8 cellular contexts compared by ENCODE assay signal in genomic region chr13:49246850-49247721, GRCh38. TPM values are rescaled to one million over a fixed set of nuclear protein-coding genes. Genes with fewer than 3 reads are reported as not detected.
DNase-seq lines count a peak whose midpoint lies in the region; ATAC-seq and TF ChIP-seq lines count a peak whose summit lies in the region.

No MANE protein-coding gene starts in this region.

- no peaks in the 10 kb centered on the region for H3K36me3 ChIP-seq in iPS-20b (ENCODE audit: insufficient read depth, low read depth, low read length)

- no peak overlapping the region for H3K27ac ChIP-seq in iPS-20b (ENCODE audit: low read length)

- peaks cover 6% of the 10 kb centered on the region for H3K4me1 ChIP-seq in iPS-20b (ENCODE audit: insufficient read depth, low read length)

- H3K36me3 Mint-ChIP-seq in activated T-cell treated with anti-CD3 and anti-CD28 coated beads, Interleukin-2, amount 50 U/mL, for 24 hours (ENCODE audit: low read depth): peaks cover 41% of the 10 kb centered on the region
- H3K36me3 Mint-ChIP-seq in activated naive CD8-positive, alpha-beta T cell treated with anti-CD3 and anti-CD28 coated beads, Interleukin-2, amount 10 ng/mL, durations not matched to agents 7 days and 5 days: peaks cover 8% of the 10 kb centered on the region

- peak; percentile 32 for ATAC-seq in HG03139 (IDR thresholded peaks at IDR 0.05; ENCODE audit: unreplicated experiment)
- peak; percentile 18 for ATAC-seq in activated naive CD8-positive, alpha-beta T cell treated with anti-CD3 and anti-CD28 coated beads, Interleukin-2, amount 10 ng/mL, durations not matched to agents 7 days and 5 days (ENCODE audit: low read depth)
- ATAC-seq in stimulated activated naive CD8-positive, alpha-beta T cell treated with anti-CD3 and anti-CD28 coated beads, Interleukin-15, amount 100 ng/mL, for 72 hours: peak; percentile 35

- peak overlapping the region; percentile 73 for H3K4me3 ChIP-seq in iPS-20b (ENCODE audit: low read length)

- peak overlapping the region; percentile 95 for H3K4me3 Mint-ChIP-seq in activated T-cell treated with anti-CD3 and anti-CD28 coated beads, Interleukin-2, amount 50 U/mL, for 24 hours
- peak overlapping the region; percentile 97 for H3K4me3 Mint-ChIP-seq in activated naive CD8-positive, alpha-beta T cell treated with anti-CD3 and anti-CD28 coated beads, Interleukin-2, amount 10 ng/mL, durations not matched to agents 7 days and 5 days
- peak overlapping the region; percentile 97 to 99 for H3K4me3 Mint-ChIP-seq in stimulated activated naive CD8-positive, alpha-beta T cell treated with anti-CD3 and anti-CD28 coated beads, Interleukin-15, amount 100 ng/mL, for 72 hours

- no peak for DNase-seq in activated T-cell treated with anti-CD3 and anti-CD28 coated beads, Interleukin-2, amount 50 U/mL, for 24 hours
- DNase-seq in activated T-cell treated with anti-CD3 and anti-CD28 coated beads for 4 hours (no peak), COLO829 (ENCODE audit: low spot score) (no peak), GM20000 (ENCODE audit: low spot score) (no peak)
- DNase-seq in activated naive CD8-positive, alpha-beta T cell treated with anti-CD3 and anti-CD28 coated beads, Interleukin-2, amount 10 ng/mL, durations not matched to agents 7 days and 5 days: no peak
- DNase-seq in stimulated activated naive CD8-positive, alpha-beta T cell treated with anti-CD3 and anti-CD28 coated beads, Interleukin-15, amount 100 ng/mL, for 72 hours: no peak

- H3K27ac Mint-ChIP-seq in activated T-cell treated with anti-CD3 and anti-CD28 coated beads, Interleukin-2, amount 50 U/mL, for 24 hours: peak overlapping the region; percentile 96
- H3K27ac Mint-ChIP-seq in activated naive CD8-positive, alpha-beta T cell treated with anti-CD3 and anti-CD28 coated beads, Interleukin-2, amount 10 ng/mL, durations not matched to agents 7 days and 5 days: peak overlapping the region; percentile 98
- peak overlapping the region; percentile 96 to 97 for H3K27ac Mint-ChIP-seq in stimulated activated naive CD8-positive, alpha-beta T cell treated with anti-CD3 and anti-CD28 coated beads, Interleukin-15, amount 100 ng/mL, for 72 hours

- H3K9me3 ChIP-seq in iPS-20b (ENCODE audit: insufficient read depth, low read depth, low read length): no peaks in the 10 kb centered on the region

- no peak for TF ChIP-seq CTCF in GM20000 (IDR thresholded peaks at IDR 0.05; ENCODE audit: extremely low read depth, missing control alignments)

- H3K4me1 Mint-ChIP-seq in activated T-cell treated with anti-CD3 and anti-CD28 coated beads, Interleukin-2, amount 50 U/mL, for 24 hours (ENCODE audit: low read depth): peaks cover 36% of the 10 kb centered on the region
- peaks cover 16% of the 10 kb centered on the region for H3K4me1 Mint-ChIP-seq in activated naive CD8-positive, alpha-beta T cell treated with anti-CD3 and anti-CD28 coated beads, Interleukin-2, amount 10 ng/mL, durations not matched to agents 7 days and 5 days
- H3K4me1 Mint-ChIP-seq in stimulated activated naive CD8-positive, alpha-beta T cell treated with anti-CD3 and anti-CD28 coated beads, Interleukin-15, amount 100 ng/mL, for 72 hours: peaks cover 33% of the 10 kb centered on the region

- no peaks in the 10 kb centered on the region for H3K27me3 ChIP-seq in iPS-20b (ENCODE audit: insufficient read depth, low read length)

- no peaks in the 10 kb centered on the region for H3K27me3 Mint-ChIP-seq in activated T-cell treated with anti-CD3 and anti-CD28 coated beads, Interleukin-2, amount 50 U/mL, for 24 hours
- peaks cover 7% of the 10 kb centered on the region for H3K27me3 Mint-ChIP-seq in activated naive CD8-positive, alpha-beta T cell treated with anti-CD3 and anti-CD28 coated beads, Interleukin-2, amount 10 ng/mL, durations not matched to agents 7 days and 5 days
- H3K27me3 Mint-ChIP-seq in stimulated activated naive CD8-positive, alpha-beta T cell treated with anti-CD3 and anti-CD28 coated beads, Interleukin-15, amount 100 ng/mL, for 72 hours: peaks cover 8% of the 10 kb centered on the region

- no peaks in the 10 kb centered on the region for H3K9me3 Mint-ChIP-seq in activated T-cell treated with anti-CD3 and anti-CD28 coated beads, Interleukin-2, amount 50 U/mL, for 24 hours
- H3K9me3 Mint-ChIP-seq in activated naive CD8-positive, alpha-beta T cell treated with anti-CD3 and anti-CD28 coated beads, Interleukin-2, amount 10 ng/mL, durations not matched to agents 7 days and 5 days: no peaks in the 10 kb centered on the region
- no peaks in the 10 kb centered on the region for H3K9me3 Mint-ChIP-seq in stimulated activated naive CD8-positive, alpha-beta T cell treated with anti-CD3 and anti-CD28 coated beads, Interleukin-15, amount 100 ng/mL, for 72 hours

- H3K9ac ChIP-seq in iPS-20b (ENCODE audit: low read depth, low read length): peak overlapping the region; percentile 62; the same call in 1 of the 2 replicates

- POLR2A ChIA-PET in activated naive CD8-positive, alpha-beta T cell treated with anti-CD3 and anti-CD28 coated beads, Interleukin-2, amount 10 ng/mL, durations not matched to agents 7 days and 5 days (lab: Charles Lee): interaction anchor here (0.9 to 2.8 kb wide), 5 partner anchors 11 to 249 kb away, joined by 4 to 20 read pairs (median 4); partner anchors contain the start of genes CAB39L, PHF11 and SETDB2

RNA-seq across cellular contexts. Expression of gene CDADC1, which starts 0.6 kb away (rescaled TPM):
- total RNA-seq in activated naive CD8-positive, alpha-beta T cell treated with anti-CD3 and anti-CD28 coated beads, Interleukin-2, amount 10 ng/mL, durations not matched to agents 7 days and 5 days: 10 to 100 TPM; 14.7 to 17.6 TPM

RNA-seq across cellular contexts. Expression of gene MLNR, which starts 26.9 kb away (rescaled TPM):
- total RNA-seq in activated naive CD8-positive, alpha-beta T cell treated with anti-CD3 and anti-CD28 coated beads, Interleukin-2, amount 10 ng/mL, durations not matched to agents 7 days and 5 days: not detected
